1 cellular context compared by ENCODE assay signal in genomic region chr2:24354382-24354781, GRCh38.
TF ChIP-seq lines count a peak whose summit lies in the region.

No MANE protein-coding gene starts in this region.

TF ChIP-seq in GM12891, 5 proteins besides CTCF, POLR2A, EP300 and RAD21:
- TF ChIP-seq SPI1 (IDR thresholded peaks at IDR 0.05; ENCODE audit: low read depth, low read length), result no peak
